9 cellular contexts compared by ENCODE assay signal in genomic region chr17:8954339-8954738, GRCh38. TPM values are rescaled to one million over a fixed set of nuclear protein-coding genes. Genes with fewer than 3 reads are reported as not detected.
A peak's percentile ranks its signal among the peaks of the same experiment; 100 is the strongest.
DNase-seq lines count a peak whose midpoint lies in the region; ATAC-seq and TF ChIP-seq lines count a peak whose summit lies in the region.
"Had no signal": no experiment of that assay in that cellular context is flagged by ENCODE, and none has a peak within 500 bp of the region (broad histone marks: within the 10 kb centered on the region; RNA-seq: fewer than 3 reads in every experiment).

No MANE protein-coding gene starts in this region.

- no peak overlapping the region for H3K27ac ChIP-seq in ascending aorta
- no peak overlapping the region for H3K27ac ChIP-seq in neuronal stem cell (replicated peaks; ENCODE audit: low read length)

- H2AK5ac ChIP-seq in neuronal stem cell (ENCODE audit: low read depth, low read length), result no peak overlapping the region

- no peaks in the 10 kb centered on the region for H3K79me1 ChIP-seq in neuronal stem cell (ENCODE audit: low read depth, low read length)

- H4K91ac ChIP-seq in neuronal stem cell (ENCODE audit: low read depth, low read length, poor library complexity), result no peak overlapping the region

- no peak overlapping the region for H3K4ac ChIP-seq in neuronal stem cell (ENCODE audit: low read length)

- H3K4me1 Mint-ChIP-seq in HFFc6 (ENCODE audit: low read depth), result no peaks in the 10 kb centered on the region

- no peak for TF ChIP-seq CTCF in ascending aorta (IDR thresholded peaks at IDR 0.05)
- no peak for TF ChIP-seq CTCF in HFFc6 (IDR thresholded peaks at IDR 0.05)

- DNase-seq in T-helper 22 cell (ENCODE audit: low read depth) (peak; percentile 84), ascending aorta (ENCODE audit: low spot score in 2 of 2) (peak; percentile 52 to 83), posterior vena cava (ENCODE audit: low spot score) (peak; percentile 91), neuronal stem cell (ENCODE audit: low spot score) (no peak), HFFc6 (no peak), NCI-H526 treated with DMSO at 0.1 percent for 48 hours (lab: John Stamatoyannopoulos, UW) (no peak)

- H3K27ac Mint-ChIP-seq in HFFc6, result no peak overlapping the region

- peaks cover 48% of the 10 kb centered on the region for H3K9me3 Mint-ChIP-seq in HFFc6

- ATAC-seq in GM21717 (IDR thresholded peaks at IDR 0.05; ENCODE audit: unreplicated experiment) (peak; percentile 43), GM18519 (IDR thresholded peaks at IDR 0.05; ENCODE audit: low FRiP score, unreplicated experiment) (no peak)

- H3K9me3 ChIP-seq in ascending aorta, result no peaks in the 10 kb centered on the region
- H3K9me3 ChIP-seq in neuronal stem cell (replicated peaks in 1 of 2; ENCODE audit: control insufficient read depth in 2 of 2, insufficient read depth in 1 of 2, low read depth in 1 of 2, low read length in 2 of 2), result no peaks in the 10 kb centered on the region

- no peak overlapping the region for H2BK120ac ChIP-seq in neuronal stem cell (ENCODE audit: low read depth, low read length)

- no peak overlapping the region for H3K14ac ChIP-seq in neuronal stem cell (ENCODE audit: low read length)

- H3K36me3 ChIP-seq in ascending aorta (no peaks in the 10 kb centered on the region), neuronal stem cell (replicated peaks in 1 of 2; ENCODE audit: control insufficient read depth in 2 of 2, insufficient read depth in 2 of 2, low read length in 2 of 2) (no peaks in the 10 kb centered on the region)

- no peak overlapping the region for H3K18ac ChIP-seq in neuronal stem cell (ENCODE audit: low read length)

- no peak overlapping the region for H2AFZ ChIP-seq in neuronal stem cell (ENCODE audit: low read length)

- no peak overlapping the region for H3K23ac ChIP-seq in neuronal stem cell (ENCODE audit: low read depth, low read length, poor library complexity)

- intact Hi-C loops in ascending aorta (cut with DNase I), result no loop called here
- intact Hi-C loops in posterior vena cava (cut with DNase I), result no loop called here

- H3K4me1 ChIP-seq in ascending aorta, result no peaks in the 10 kb centered on the region
- H3K4me1 ChIP-seq in neuronal stem cell (ENCODE audit: control insufficient read depth in 2 of 2, insufficient read depth in 1 of 2, low read depth in 1 of 2, low read length in 2 of 2), result no peaks in the 10 kb centered on the region

- no peak overlapping the region for H3K4me3 Mint-ChIP-seq in HFFc6

- H2BK15ac ChIP-seq in neuronal stem cell (ENCODE audit: low read length), result no peak overlapping the region

- WGBS in neuronal stem cell (ENCODE audit: extremely low coverage in 2 of 2, insufficient read length in 2 of 2, insufficient replicate concordance in 1 of 2), 2 donors, result no CpG with 5 or more reads among the region's 10 CpGs

- H3K4me3 ChIP-seq in ascending aorta, result no peak overlapping the region
- no peak overlapping the region for H3K4me3 ChIP-seq in neuronal stem cell (ENCODE audit: low read length in 2 of 2)

- no peak overlapping the region for H3K9ac ChIP-seq in neuronal stem cell (ENCODE audit: low read depth, low read length, poor library complexity)

- H2BK12ac ChIP-seq in neuronal stem cell (ENCODE audit: low read length), result no peak overlapping the region

- no peak overlapping the region for H2BK5ac ChIP-seq in neuronal stem cell (ENCODE audit: low read length)

- no peak overlapping the region for H3K4me2 ChIP-seq in neuronal stem cell (ENCODE audit: insufficient read depth, low read length, poor library complexity, severe bottlenecking)

- H3K27me3 ChIP-seq in ascending aorta (no peaks in the 10 kb centered on the region), neuronal stem cell (ENCODE audit: control insufficient read depth in 3 of 3, insufficient read depth in 3 of 3, low read depth in 1 of 3, low read length in 3 of 3) (peaks cover 0 to 9% (median 0%) of the 10 kb centered on the region in 3 experiments)

- H3K27me3 Mint-ChIP-seq in HFFc6 (ENCODE audit: insufficient read depth), result peaks cover 2% of the 10 kb centered on the region; the same call in 1 of the 2 replicates

- H3K36me3 Mint-ChIP-seq in HFFc6 (ENCODE audit: low read depth), result peaks cover 10% of the 10 kb centered on the region; the same call in 1 of the 2 replicates

- H4K8ac ChIP-seq in neuronal stem cell (ENCODE audit: low read depth, low read length), result no peak overlapping the region

RNA-seq across cellular contexts. Expression of gene PIK3R5, which starts 11.2 kb away (rescaled TPM):
- 42.0 TPM for total RNA-seq in ascending aorta
- 10 to 100 TPM; 15.2 to 18.0 TPM for total RNA-seq in posterior vena cava
- 1.1 TPM for polyA plus RNA-seq in neuronal stem cell (2013, experiment 1 of 2)
- 0.89 TPM for polyA plus RNA-seq in neuronal stem cell (2013, experiment 2 of 2)
- not detected for total RNA-seq in HFFc6 (2021; fragmentation: NEBNext Ultra II Directional; extraction: Animal tissue kit (Norgen Biotek cat#: 25700))
- total RNA-seq: HT1080 had no signal

Comparison
In these comparisons a context has a peak if more than half of its experiments do, and no peak if none do; other contexts are left out.
1. DNase-seq: peak in T-helper 22 cell (single experiment), ascending aorta (2 of 2) and posterior vena cava (single experiment); none in neuronal stem cell (single experiment), HFFc6 (single experiment) and NCI-H526 treated with DMSO at 0.1 percent for 48 hours (single experiment).
2. RNA of gene PIK3R5, which starts 11.2 kb away (total RNA-seq): 42.0 TPM in ascending aorta (single experiment) and 15.2 to 18.0 TPM in posterior vena cava; not detected in HFFc6; every median in the first group is over 10 times any median in the second.